Comparison of ENCODE assay signal across 2 cellular contexts in the genomic region with DNA sequence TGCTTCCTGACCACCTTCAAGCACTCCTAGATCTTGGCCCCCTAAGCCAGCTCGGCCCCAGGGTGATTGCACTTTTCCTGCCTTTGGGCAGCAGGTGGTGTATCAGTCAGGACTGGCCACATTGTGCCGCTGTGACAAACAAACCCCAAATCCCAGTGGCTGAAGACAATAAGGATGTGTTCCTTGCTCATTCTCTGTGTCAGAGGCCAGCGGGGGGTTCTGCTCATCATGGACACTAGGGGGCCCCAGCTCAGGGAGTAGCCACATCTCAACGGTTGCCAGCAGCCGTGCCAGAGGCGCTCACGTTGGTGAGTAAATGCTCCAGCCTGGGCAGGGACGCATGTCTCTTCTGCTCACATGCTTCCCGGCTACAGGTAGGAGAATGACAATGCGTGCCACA.
A peak's percentile ranks its signal among the peaks of the same experiment; 100 is the strongest.
TF ChIP-seq lines count a peak whose summit lies in the region.

No MANE protein-coding gene starts in this region.

TF ChIP-seq in IMR-90, 13 proteins besides CTCF, POLR2A, EP300 and RAD21:
- no peak for TF ChIP-seq MXI1 (IDR thresholded peaks at IDR 0.05; ENCODE audit: borderline replicate concordance, low read depth, low read length)
- TF ChIP-seq RCOR1 (IDR thresholded peaks at IDR 0.05; ENCODE audit: insufficient replicate concordance, low read length), result no peak
- TF ChIP-seq CEBPB (IDR thresholded peaks at IDR 0.05; ENCODE audit: low read depth, low read length), result no peak
- TF ChIP-seq MAFK (IDR thresholded peaks at IDR 0.05; ENCODE audit: low read depth, low read length), result no peak
- TF ChIP-seq CHD1 (IDR thresholded peaks at IDR 0.05; ENCODE audit: low read depth, low read length), result no peak
- no peak for TF ChIP-seq NFE2L2 (IDR thresholded peaks at IDR 0.05; ENCODE audit: low read depth, low read length)
- TF ChIP-seq BHLHE40 (IDR thresholded peaks at IDR 0.05; ENCODE audit: low read depth, low read length), result no peak
- TF ChIP-seq, protein P1, sequence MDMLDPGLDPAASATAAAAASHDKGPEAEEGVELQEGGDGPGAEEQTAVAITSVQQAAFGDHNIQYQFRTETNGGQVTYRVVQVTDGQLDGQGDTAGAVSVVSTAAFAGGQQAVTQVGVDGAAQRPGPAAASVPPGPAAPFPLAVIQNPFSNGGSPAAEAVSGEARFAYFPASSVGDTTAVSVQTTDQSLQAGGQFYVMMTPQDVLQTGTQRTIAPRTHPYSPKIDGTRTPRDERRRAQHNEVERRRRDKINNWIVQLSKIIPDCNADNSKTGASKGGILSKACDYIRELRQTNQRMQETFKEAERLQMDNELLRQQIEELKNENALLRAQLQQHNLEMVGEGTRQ (IDR thresholded peaks at IDR 0.05; ENCODE audit: low read depth, low read length), result no peak
- TF ChIP-seq, protein P2, sequence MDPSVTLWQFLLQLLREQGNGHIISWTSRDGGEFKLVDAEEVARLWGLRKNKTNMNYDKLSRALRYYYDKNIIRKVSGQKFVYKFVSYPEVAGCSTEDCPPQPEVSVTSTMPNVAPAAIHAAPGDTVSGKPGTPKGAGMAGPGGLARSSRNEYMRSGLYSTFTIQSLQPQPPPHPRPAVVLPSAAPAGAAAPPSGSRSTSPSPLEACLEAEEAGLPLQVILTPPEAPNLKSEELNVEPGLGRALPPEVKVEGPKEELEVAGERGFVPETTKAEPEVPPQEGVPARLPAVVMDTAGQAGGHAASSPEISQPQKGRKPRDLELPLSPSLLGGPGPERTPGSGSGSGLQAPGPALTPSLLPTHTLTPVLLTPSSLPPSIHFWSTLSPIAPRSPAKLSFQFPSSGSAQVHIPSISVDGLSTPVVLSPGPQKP (IDR thresholded peaks at IDR 0.05; ENCODE audit: borderline replicate concordance, low read depth, low read length), result no peak
- no peak for TF ChIP-seq RFX5 (IDR thresholded peaks at IDR 0.05; ENCODE audit: low read depth, low read length)
- TF ChIP-seq SMC3 (IDR thresholded peaks at IDR 0.05; ENCODE audit: low read depth, low read length), result no peak
- no peak for TF ChIP-seq MAZ (IDR thresholded peaks at IDR 0.05; ENCODE audit: borderline replicate concordance, low read depth, low read length)
- TF ChIP-seq FOS (IDR thresholded peaks at IDR 0.05; ENCODE audit: low read depth, low read length), result no peak

TF ChIP-seq in HepG2, 621 proteins besides CTCF, POLR2A, EP300 and RAD21 (continues in another document):
- TF ChIP-seq KLF6 (CRISPR knock-in tag; IDR thresholded peaks at IDR 0.05), result no peak
- TF ChIP-seq ZNF33B (CRISPR knock-in tag; IDR thresholded peaks at IDR 0.05), result no peak
- no peak for TF ChIP-seq JARID2 (CRISPR knock-in tag; IDR thresholded peaks at IDR 0.05; ENCODE audit: insufficient replicate concordance)
- TF ChIP-seq, protein P3, sequence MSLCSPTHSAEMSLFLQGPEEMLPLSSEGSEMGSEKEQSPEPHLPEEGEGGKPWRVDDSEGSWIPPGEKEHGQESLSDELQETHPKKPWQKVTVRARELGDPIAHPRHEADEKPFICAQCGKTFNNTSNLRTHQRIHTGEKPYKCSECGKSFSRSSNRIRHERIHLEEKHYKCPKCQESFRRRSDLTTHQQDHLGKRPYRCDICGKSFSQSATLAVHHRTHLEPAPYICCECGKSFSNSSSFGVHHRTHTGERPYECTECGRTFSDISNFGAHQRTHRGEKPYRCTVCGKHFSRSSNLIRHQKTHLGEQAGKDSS (CRISPR knock-in tag; IDR thresholded peaks at IDR 0.05; ENCODE audit: borderline replicate concordance, low read depth), result peak; percentile 74; the same call in 1 of the 2 replicates
- 0 out of 2 replicates have a peak, but pooled peaks have one; percentile 18 for TF ChIP-seq PPARG (CRISPR knock-in tag; conservative IDR thresholded peaks at IDR 0.05)
- no peak for TF ChIP-seq CENPT (CRISPR knock-in tag; IDR thresholded peaks at IDR 0.05; ENCODE audit: low read depth)
- TF ChIP-seq SMARCE1 (IDR thresholded peaks at IDR 0.05; ENCODE audit: borderline replicate concordance), result no peak
- TF ChIP-seq GLI4 (CRISPR knock-in tag; IDR thresholded peaks at IDR 0.05; ENCODE audit: borderline replicate concordance), result no peak
- no peak for TF ChIP-seq ZNF598 (CRISPR knock-in tag; IDR thresholded peaks at IDR 0.05; ENCODE audit: borderline replicate concordance)
- no peak for TF ChIP-seq ZNF260 (CRISPR knock-in tag; IDR thresholded peaks at IDR 0.05; ENCODE audit: borderline replicate concordance, low read depth)
- TF ChIP-seq, protein P4, sequence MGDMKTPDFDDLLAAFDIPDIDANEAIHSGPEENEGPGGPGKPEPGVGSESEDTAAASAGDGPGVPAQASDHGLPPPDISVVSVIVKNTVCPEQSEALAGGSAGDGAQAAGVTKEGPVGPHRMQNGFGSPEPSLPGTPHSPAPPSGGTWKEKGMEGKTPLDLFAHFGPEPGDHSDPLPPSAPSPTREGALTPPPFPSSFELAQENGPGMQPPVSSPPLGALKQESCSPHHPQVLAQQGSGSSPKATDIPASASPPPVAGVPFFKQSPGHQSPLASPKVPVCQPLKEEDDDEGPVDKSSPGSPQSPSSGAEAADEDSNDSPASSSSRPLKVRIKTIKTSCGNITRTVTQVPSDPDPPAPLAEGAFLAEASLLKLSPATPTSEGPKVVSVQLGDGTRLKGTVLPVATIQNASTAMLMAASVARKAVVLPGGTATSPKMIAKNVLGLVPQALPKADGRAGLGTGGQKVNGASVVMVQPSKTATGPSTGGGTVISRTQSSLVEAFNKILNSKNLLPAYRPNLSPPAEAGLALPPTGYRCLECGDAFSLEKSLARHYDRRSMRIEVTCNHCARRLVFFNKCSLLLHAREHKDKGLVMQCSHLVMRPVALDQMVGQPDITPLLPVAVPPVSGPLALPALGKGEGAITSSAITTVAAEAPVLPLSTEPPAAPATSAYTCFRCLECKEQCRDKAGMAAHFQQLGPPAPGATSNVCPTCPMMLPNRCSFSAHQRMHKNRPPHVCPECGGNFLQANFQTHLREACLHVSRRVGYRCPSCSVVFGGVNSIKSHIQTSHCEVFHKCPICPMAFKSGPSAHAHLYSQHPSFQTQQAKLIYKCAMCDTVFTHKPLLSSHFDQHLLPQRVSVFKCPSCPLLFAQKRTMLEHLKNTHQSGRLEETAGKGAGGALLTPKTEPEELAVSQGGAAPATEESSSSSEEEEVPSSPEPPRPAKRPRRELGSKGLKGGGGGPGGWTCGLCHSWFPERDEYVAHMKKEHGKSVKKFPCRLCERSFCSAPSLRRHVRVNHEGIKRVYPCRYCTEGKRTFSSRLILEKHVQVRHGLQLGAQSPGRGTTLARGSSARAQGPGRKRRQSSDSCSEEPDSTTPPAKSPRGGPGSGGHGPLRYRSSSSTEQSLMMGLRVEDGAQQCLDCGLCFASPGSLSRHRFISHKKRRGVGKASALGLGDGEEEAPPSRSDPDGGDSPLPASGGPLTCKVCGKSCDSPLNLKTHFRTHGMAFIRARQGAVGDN (CRISPR knock-in tag; IDR thresholded peaks at IDR 0.05), result peak; percentile 36
- no peak; the same call in 1 of the 2 replicates for TF ChIP-seq SRY (CRISPR knock-in tag; IDR thresholded peaks at IDR 0.05)
- no peak for TF ChIP-seq ZNF891 (CRISPR knock-in tag; IDR thresholded peaks at IDR 0.05)
- TF ChIP-seq LCORL (IDR thresholded peaks at IDR 0.05), result no peak
- TF ChIP-seq LCORL (CRISPR knock-in tag; IDR thresholded peaks at IDR 0.05), result no peak
- no peak for TF ChIP-seq ZNF234 (CRISPR knock-in tag; conservative IDR thresholded peaks at IDR 0.05)
- TF ChIP-seq CHD4 (IDR thresholded peaks at IDR 0.05; ENCODE audit: borderline replicate concordance, low read length), result no peak
- no peak for TF ChIP-seq MAF1 (CRISPR knock-in tag; IDR thresholded peaks at IDR 0.05; ENCODE audit: borderline replicate concordance)
- TF ChIP-seq KLF11 (CRISPR knock-in tag; IDR thresholded peaks at IDR 0.05), result no peak
- TF ChIP-seq STAG1 (CRISPR knock-in tag; IDR thresholded peaks at IDR 0.05), result 0 out of 2 replicates have a peak, but pooled peaks have one; percentile 21
- TF ChIP-seq, protein P5, sequence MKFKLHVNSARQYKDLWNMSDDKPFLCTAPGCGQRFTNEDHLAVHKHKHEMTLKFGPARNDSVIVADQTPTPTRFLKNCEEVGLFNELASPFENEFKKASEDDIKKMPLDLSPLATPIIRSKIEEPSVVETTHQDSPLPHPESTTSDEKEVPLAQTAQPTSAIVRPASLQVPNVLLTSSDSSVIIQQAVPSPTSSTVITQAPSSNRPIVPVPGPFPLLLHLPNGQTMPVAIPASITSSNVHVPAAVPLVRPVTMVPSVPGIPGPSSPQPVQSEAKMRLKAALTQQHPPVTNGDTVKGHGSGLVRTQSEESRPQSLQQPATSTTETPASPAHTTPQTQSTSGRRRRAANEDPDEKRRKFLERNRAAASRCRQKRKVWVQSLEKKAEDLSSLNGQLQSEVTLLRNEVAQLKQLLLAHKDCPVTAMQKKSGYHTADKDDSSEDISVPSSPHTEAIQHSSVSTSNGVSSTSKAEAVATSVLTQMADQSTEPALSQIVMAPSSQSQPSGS (CRISPR knock-in tag; IDR thresholded peaks at IDR 0.05), result no peak
- no peak for TF ChIP-seq FOXK1 (CRISPR knock-in tag; IDR thresholded peaks at IDR 0.05; ENCODE audit: borderline replicate concordance, low read depth)
- TF ChIP-seq KDM1A (CRISPR knock-in tag; IDR thresholded peaks at IDR 0.05), result peak; percentile 85; the same call in 1 of the 2 replicates
- no peak for TF ChIP-seq MTF2 (CRISPR knock-in tag; IDR thresholded peaks at IDR 0.05; ENCODE audit: borderline replicate concordance)
- TF ChIP-seq SALL1 (CRISPR knock-in tag; IDR thresholded peaks at IDR 0.05), result 0 out of 2 replicates have a peak, but pooled peaks have one; percentile 18
- TF ChIP-seq RNF2 (conservative IDR thresholded peaks at IDR 0.05; ENCODE audit: low read depth), result no peak
- no peak for TF ChIP-seq SMAD9 (CRISPR knock-in tag; IDR thresholded peaks at IDR 0.05)
- TF ChIP-seq HHEX (CRISPR knock-in tag; IDR thresholded peaks at IDR 0.05), result no peak
- TF ChIP-seq, protein P6, sequence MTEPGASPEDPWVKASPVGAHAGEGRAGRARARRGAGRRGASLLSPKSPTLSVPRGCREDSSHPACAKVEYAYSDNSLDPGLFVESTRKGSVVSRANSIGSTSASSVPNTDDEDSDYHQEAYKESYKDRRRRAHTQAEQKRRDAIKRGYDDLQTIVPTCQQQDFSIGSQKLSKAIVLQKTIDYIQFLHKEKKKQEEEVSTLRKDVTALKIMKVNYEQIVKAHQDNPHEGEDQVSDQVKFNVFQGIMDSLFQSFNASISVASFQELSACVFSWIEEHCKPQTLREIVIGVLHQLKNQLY (CRISPR knock-in tag; IDR thresholded peaks at IDR 0.05), result no peak
- TF ChIP-seq GATAD1 (CRISPR knock-in tag; IDR thresholded peaks at IDR 0.05), result 0 out of 2 replicates have a peak, but pooled peaks have one; percentile 10
- no peak for TF ChIP-seq ZNF7 (CRISPR knock-in tag; IDR thresholded peaks at IDR 0.05)
- TF ChIP-seq RBAK (CRISPR knock-in tag; IDR thresholded peaks at IDR 0.05), result peak; percentile 100
- TF ChIP-seq ZBTB21 (CRISPR knock-in tag; IDR thresholded peaks at IDR 0.05), result no peak
- no peak for TF ChIP-seq TSC22D2 (CRISPR knock-in tag; IDR thresholded peaks at IDR 0.05; ENCODE audit: borderline replicate concordance)
- no peak for TF ChIP-seq MED1 (CRISPR knock-in tag; IDR thresholded peaks at IDR 0.05)
- TF ChIP-seq ZNF768 (CRISPR knock-in tag; IDR thresholded peaks at IDR 0.05), result peak; percentile 23; the same call in 1 of the 2 replicates
- TF ChIP-seq HNRNPL (IDR thresholded peaks at IDR 0.05; ENCODE audit: low read depth, low read length), result peak; percentile 60; the same call in 1 of the 2 replicates
- TF ChIP-seq TBX2 (CRISPR knock-in tag; IDR thresholded peaks at IDR 0.05; ENCODE audit: borderline replicate concordance), result no peak
- no peak for TF ChIP-seq FOXM1 (CRISPR knock-in tag; IDR thresholded peaks at IDR 0.05)
- TF ChIP-seq, protein P7, sequence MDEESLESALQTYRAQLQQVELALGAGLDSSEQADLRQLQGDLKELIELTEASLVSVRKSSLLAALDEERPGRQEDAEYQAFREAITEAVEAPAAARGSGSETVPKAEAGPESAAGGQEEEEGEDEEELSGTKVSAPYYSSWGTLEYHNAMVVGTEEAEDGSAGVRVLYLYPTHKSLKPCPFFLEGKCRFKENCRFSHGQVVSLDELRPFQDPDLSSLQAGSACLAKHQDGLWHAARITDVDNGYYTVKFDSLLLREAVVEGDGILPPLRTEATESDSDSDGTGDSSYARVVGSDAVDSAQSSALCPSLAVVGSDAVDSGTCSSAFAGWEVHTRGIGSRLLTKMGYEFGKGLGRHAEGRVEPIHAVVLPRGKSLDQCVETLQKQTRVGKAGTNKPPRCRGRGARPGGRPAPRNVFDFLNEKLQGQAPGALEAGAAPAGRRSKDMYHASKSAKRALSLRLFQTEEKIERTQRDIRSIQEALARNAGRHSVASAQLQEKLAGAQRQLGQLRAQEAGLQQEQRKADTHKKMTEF (CRISPR knock-in tag; IDR thresholded peaks at IDR 0.05), result no peak
- no peak for TF ChIP-seq ZNF781 (CRISPR knock-in tag; IDR thresholded peaks at IDR 0.05; ENCODE audit: borderline replicate concordance, not compliant biosample characterization)
- TF ChIP-seq, protein P8, sequence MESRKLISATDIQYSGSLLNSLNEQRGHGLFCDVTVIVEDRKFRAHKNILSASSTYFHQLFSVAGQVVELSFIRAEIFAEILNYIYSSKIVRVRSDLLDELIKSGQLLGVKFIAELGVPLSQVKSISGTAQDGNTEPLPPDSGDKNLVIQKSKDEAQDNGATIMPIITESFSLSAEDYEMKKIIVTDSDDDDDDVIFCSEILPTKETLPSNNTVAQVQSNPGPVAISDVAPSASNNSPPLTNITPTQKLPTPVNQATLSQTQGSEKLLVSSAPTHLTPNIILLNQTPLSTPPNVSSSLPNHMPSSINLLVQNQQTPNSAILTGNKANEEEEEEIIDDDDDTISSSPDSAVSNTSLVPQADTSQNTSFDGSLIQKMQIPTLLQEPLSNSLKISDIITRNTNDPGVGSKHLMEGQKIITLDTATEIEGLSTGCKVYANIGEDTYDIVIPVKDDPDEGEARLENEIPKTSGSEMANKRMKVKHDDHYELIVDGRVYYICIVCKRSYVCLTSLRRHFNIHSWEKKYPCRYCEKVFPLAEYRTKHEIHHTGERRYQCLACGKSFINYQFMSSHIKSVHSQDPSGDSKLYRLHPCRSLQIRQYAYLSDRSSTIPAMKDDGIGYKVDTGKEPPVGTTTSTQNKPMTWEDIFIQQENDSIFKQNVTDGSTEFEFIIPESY (CRISPR knock-in tag; IDR thresholded peaks at IDR 0.05), result peak; percentile 73; the same call in 1 of the 2 replicates
- no peak for TF ChIP-seq AHR (CRISPR knock-in tag; IDR thresholded peaks at IDR 0.05)
- no peak for TF ChIP-seq ZNF274 (CRISPR knock-in tag; IDR thresholded peaks at IDR 0.05)
- 0 out of 2 replicates have a peak, but pooled peaks have one; percentile 48 for TF ChIP-seq ZNF788 (CRISPR knock-in tag; IDR thresholded peaks at IDR 0.05; ENCODE audit: borderline replicate concordance)
- TF ChIP-seq ZNF75D (CRISPR knock-in tag; IDR thresholded peaks at IDR 0.05; ENCODE audit: borderline replicate concordance), result no peak
- TF ChIP-seq, protein P9, sequence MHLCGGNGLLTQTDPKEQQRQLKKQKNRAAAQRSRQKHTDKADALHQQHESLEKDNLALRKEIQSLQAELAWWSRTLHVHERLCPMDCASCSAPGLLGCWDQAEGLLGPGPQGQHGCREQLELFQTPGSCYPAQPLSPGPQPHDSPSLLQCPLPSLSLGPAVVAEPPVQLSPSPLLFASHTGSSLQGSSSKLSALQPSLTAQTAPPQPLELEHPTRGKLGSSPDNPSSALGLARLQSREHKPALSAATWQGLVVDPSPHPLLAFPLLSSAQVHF (CRISPR knock-in tag; IDR thresholded peaks at IDR 0.05), result no peak
- no peak for TF ChIP-seq KAT2B (IDR thresholded peaks at IDR 0.05; ENCODE audit: borderline replicate concordance, low read depth, low read length)
